In the genomic region with DNA sequence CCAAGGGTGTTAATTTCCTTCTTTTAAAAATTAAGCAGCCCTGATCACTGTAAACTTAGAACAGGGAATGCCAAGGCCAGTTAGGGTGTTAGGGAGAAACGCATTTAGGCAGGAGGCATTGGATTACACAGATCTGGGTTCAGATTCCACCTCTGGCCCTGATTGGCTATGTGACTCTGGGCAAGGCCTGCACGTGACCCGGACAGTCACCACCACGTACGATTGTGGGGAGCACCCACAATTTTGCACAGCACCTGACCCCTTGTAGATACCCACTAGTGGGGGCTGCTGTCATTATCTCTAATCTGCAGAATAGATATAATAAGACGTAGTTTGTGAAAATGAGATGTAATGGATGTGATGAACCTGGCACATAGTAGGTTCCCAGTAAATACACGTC, we compare ENCODE assay signal across 1 cellular context.
TF ChIP-seq lines count a peak whose summit lies in the region.

No MANE protein-coding gene starts in this region.

TF ChIP-seq in K562, 482 proteins besides CTCF, POLR2A, EP300 and RAD21 (continued from another document):
- TF ChIP-seq, protein P1, sequence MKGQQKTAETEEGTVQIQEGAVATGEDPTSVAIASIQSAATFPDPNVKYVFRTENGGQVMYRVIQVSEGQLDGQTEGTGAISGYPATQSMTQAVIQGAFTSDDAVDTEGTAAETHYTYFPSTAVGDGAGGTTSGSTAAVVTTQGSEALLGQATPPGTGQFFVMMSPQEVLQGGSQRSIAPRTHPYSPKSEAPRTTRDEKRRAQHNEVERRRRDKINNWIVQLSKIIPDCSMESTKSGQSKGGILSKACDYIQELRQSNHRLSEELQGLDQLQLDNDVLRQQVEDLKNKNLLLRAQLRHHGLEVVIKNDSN (CRISPR knock-in tag; IDR thresholded peaks at IDR 0.05) = 0 out of 2 replicates have a peak, but pooled peaks have one; percentile 35
- no peak for TF ChIP-seq NCOR1 (IDR thresholded peaks at IDR 0.05)
